Comparison of ENCODE assay signal across 28 cellular contexts in genomic region chr7:67856046-67856445, GRCh38.
"Had no signal": no experiment of that assay in that cellular context is flagged by ENCODE, and none has a peak within 500 bp of the region (broad histone marks: within the 10 kb centered on the region; RNA-seq: fewer than 3 reads in every experiment).

No MANE protein-coding gene starts in this region.

- H3K27ac Mint-ChIP-seq: activated CD4-positive, alpha-beta memory T cell treated with anti-CD3 and anti-CD28 coated beads, Interleukin-2, amount 10 ng/mL, durations not matched to agents 7 days and 5 days; activated CD4-positive, alpha-beta T cell treated with anti-CD3 and anti-CD28 coated beads, Interleukin-2, amount 10 ng/mL, durations not matched to agents 7 days and 5 days; activated naive CD4-positive, alpha-beta T cell treated with anti-CD3 and anti-CD28 coated beads, Interleukin-2, amount 50 U/mL, for 24 hours; activated naive CD8-positive, alpha-beta T cell treated with anti-CD3 and anti-CD28 coated beads for 36 hours; activated naive CD8-positive, alpha-beta T cell treated with anti-CD3 and anti-CD28 coated beads, Interleukin-2, amount 50 U/mL, for 24 hours; activated T-cell treated with anti-CD3 and anti-CD28 coated beads, Interleukin-2, amount 50 U/mL, for 24 hours; activated T-cell treated with anti-CD3 and anti-CD28 coated beads, Interleukin-2, amount 50 U/mL, for 72 hours; effector memory CD8-positive, alpha-beta T cell had no signal

- H3K4me3 ChIP-seq: adrenal gland, body of pancreas, esophagus squamous epithelium, gastroesophageal sphincter had no signal

- H3K27ac ChIP-seq: adrenal gland, body of pancreas, epithelial cell of prostate, esophagus squamous epithelium, gastroesophageal sphincter had no signal

- H3K9me3 ChIP-seq: adrenal gland, body of pancreas, esophagus squamous epithelium, gastroesophageal sphincter had no signal

- ATAC-seq: activated naive CD8-positive, alpha-beta T cell treated with anti-CD3 and anti-CD28 coated beads, Interleukin-2, amount 50 U/mL, for 24 hours; activated T-cell treated with anti-CD3 and anti-CD28 coated beads, Interleukin-2, amount 50 U/mL, for 72 hours; body of pancreas; effector memory CD8-positive, alpha-beta T cell; gastroesophageal sphincter had no signal

- H3K27me3 Mint-ChIP-seq: activated CD4-positive, alpha-beta memory T cell treated with anti-CD3 and anti-CD28 coated beads, Interleukin-2, amount 10 ng/mL, durations not matched to agents 7 days and 5 days; activated CD4-positive, alpha-beta T cell treated with anti-CD3 and anti-CD28 coated beads, Interleukin-2, amount 10 ng/mL, durations not matched to agents 7 days and 5 days; activated naive CD4-positive, alpha-beta T cell treated with anti-CD3 and anti-CD28 coated beads, Interleukin-2, amount 50 U/mL, for 24 hours; activated naive CD8-positive, alpha-beta T cell treated with anti-CD3 and anti-CD28 coated beads for 36 hours; activated naive CD8-positive, alpha-beta T cell treated with anti-CD3 and anti-CD28 coated beads, Interleukin-2, amount 50 U/mL, for 24 hours; activated T-cell treated with anti-CD3 and anti-CD28 coated beads, Interleukin-2, amount 50 U/mL, for 24 hours; effector memory CD8-positive, alpha-beta T cell had no signal

- H3K4me1 ChIP-seq: adrenal gland, body of pancreas, esophagus squamous epithelium, gastroesophageal sphincter had no signal

- H3K4me1 Mint-ChIP-seq: activated CD4-positive, alpha-beta memory T cell treated with anti-CD3 and anti-CD28 coated beads, Interleukin-2, amount 10 ng/mL, durations not matched to agents 7 days and 5 days; activated CD4-positive, alpha-beta T cell treated with anti-CD3 and anti-CD28 coated beads, Interleukin-2, amount 10 ng/mL, durations not matched to agents 7 days and 5 days; activated naive CD4-positive, alpha-beta T cell treated with anti-CD3 and anti-CD28 coated beads, Interleukin-2, amount 50 U/mL, for 24 hours; activated naive CD8-positive, alpha-beta T cell treated with anti-CD3 and anti-CD28 coated beads for 36 hours; activated naive CD8-positive, alpha-beta T cell treated with anti-CD3 and anti-CD28 coated beads, Interleukin-2, amount 50 U/mL, for 24 hours had no signal

- DNase-seq: activated CD4-positive, alpha-beta memory T cell treated with anti-CD3 and anti-CD28 coated beads, Interleukin-2, amount 10 ng/mL, durations not matched to agents 7 days and 5 days; activated CD4-positive, alpha-beta T cell treated with anti-CD3 and anti-CD28 coated beads for 1 hour; activated CD4-positive, alpha-beta T cell treated with anti-CD3 and anti-CD28 coated beads for 4 hours; activated CD4-positive, alpha-beta T cell treated with anti-CD3 and anti-CD28 coated beads, Interleukin-2, amount 10 ng/mL, durations not matched to agents 7 days and 5 days; activated CD4-positive, alpha-beta T cell treated with anti-CD3 and anti-CD28 coated beads, Interleukin-2, amount 50 U/mL, for 4 hours; activated CD8-positive, alpha-beta memory T cell treated with anti-CD3 and anti-CD28 coated beads, Interleukin-2, amount 50 U/mL, for 48 hours; activated gamma-delta T cell; activated naive CD4-positive, alpha-beta T cell; activated naive CD8-positive, alpha-beta T cell treated with anti-CD3 and anti-CD28 coated beads for 36 hours; activated naive CD8-positive, alpha-beta T cell treated with anti-CD3 and anti-CD28 coated beads, Interleukin-2, amount 50 U/mL, for 24 hours; activated T-cell treated with anti-CD3 and anti-CD28 coated beads for 4 hours; activated T-cell treated with anti-CD3 and anti-CD28 coated beads, Interleukin-2, amount 50 U/mL, for 24 hours; activated T-cell treated with anti-CD3 and anti-CD28 coated beads, Interleukin-2, amount 50 U/mL, for 72 hours; adrenal gland; amygdala; aorta; body of pancreas; caudate nucleus; cortex of kidney; dermis blood vessel endothelial cell; effector CD4-positive, alpha-beta T cell; effector memory CD8-positive, alpha-beta T cell; esophagus squamous epithelium; foreskin melanocyte; T-helper 2 cell had no signal

- H3K9me3 Mint-ChIP-seq: activated naive CD4-positive, alpha-beta T cell treated with anti-CD3 and anti-CD28 coated beads, Interleukin-2, amount 50 U/mL, for 24 hours had no signal

- H3K36me3 ChIP-seq: adrenal gland, esophagus squamous epithelium, gastroesophageal sphincter had no signal

- H3K27me3 ChIP-seq: adrenal gland, body of pancreas had no signal

- H3K4me3 Mint-ChIP-seq: activated CD4-positive, alpha-beta memory T cell treated with anti-CD3 and anti-CD28 coated beads, Interleukin-2, amount 10 ng/mL, durations not matched to agents 7 days and 5 days; activated CD4-positive, alpha-beta T cell treated with anti-CD3 and anti-CD28 coated beads, Interleukin-2, amount 10 ng/mL, durations not matched to agents 7 days and 5 days; activated naive CD4-positive, alpha-beta T cell treated with anti-CD3 and anti-CD28 coated beads, Interleukin-2, amount 50 U/mL, for 24 hours; activated naive CD8-positive, alpha-beta T cell treated with anti-CD3 and anti-CD28 coated beads for 36 hours; activated naive CD8-positive, alpha-beta T cell treated with anti-CD3 and anti-CD28 coated beads, Interleukin-2, amount 50 U/mL, for 24 hours; activated T-cell treated with anti-CD3 and anti-CD28 coated beads, Interleukin-2, amount 50 U/mL, for 24 hours; activated T-cell treated with anti-CD3 and anti-CD28 coated beads, Interleukin-2, amount 50 U/mL, for 72 hours; effector memory CD8-positive, alpha-beta T cell had no signal

- H3K36me3 Mint-ChIP-seq: activated naive CD4-positive, alpha-beta T cell treated with anti-CD3 and anti-CD28 coated beads, Interleukin-2, amount 50 U/mL, for 24 hours; activated naive CD8-positive, alpha-beta T cell treated with anti-CD3 and anti-CD28 coated beads for 36 hours had no signal
